ENCODE assay signal across 15 cellular contexts in genomic region chr7:93992423-93993110, GRCh38. TPM values are rescaled to one million over a fixed set of nuclear protein-coding genes. Genes with fewer than 3 reads are reported as not detected.
A peak's percentile ranks its signal among the peaks of the same experiment; 100 is the strongest.
DNase-seq lines count a peak whose midpoint lies in the region; ATAC-seq, FAIRE-seq and TF ChIP-seq lines count a peak whose summit lies in the region.
"Had no signal": no experiment of that assay in that cellular context is flagged by ENCODE, and none has a peak within 500 bp of the region (broad histone marks: within the 10 kb centered on the region; RNA-seq: fewer than 3 reads in every experiment).

No MANE protein-coding gene starts in this region.

- no peak for DNase-seq in endothelial cell of umbilical vein (ENCODE audit: low read depth, low spot score)
- DNase-seq in NOMO-1 treated with dmso at 0.1 percent for 144 hours (lab: John Stamatoyannopoulos, UW; ENCODE audit: unreplicated experiment): no peak
- no peak for DNase-seq in stimulated activated CD4-positive, alpha-beta T cell treated with anti-CD3 and anti-CD28 coated beads, Interleukin-4, amount 100 ng/mL, for 4 hours
- DNase-seq in activated CD4-positive, alpha-beta T cell treated with anti-CD3 and anti-CD28 coated beads for 1 hour: no peak
- DNase-seq in mucosa of gallbladder (ENCODE audit: low spot score): no peak
- DNase-seq: Caco-2; H7; left ventricle myocardium superior; NCI-H146; stimulated activated naive B cell treated with anti-CD40 and anti-IgM and Interleukin-4, amounts not matched to agents 10 μg/mL and 1 μg/mL and 100 μg/mL, for 72 hours had no signal

- H3K9me3 ChIP-seq in endothelial cell of umbilical vein (replicated peaks; ENCODE audit: control insufficient read depth, insufficient read depth, low read length): no peaks in the 10 kb centered on the region
- H3K9me3 ChIP-seq: Caco-2 had no signal

- peaks cover 2 to 5% of the 10 kb centered on the region in 2 experiments for H3K36me3 ChIP-seq in endothelial cell of umbilical vein (ENCODE audit: control insufficient read depth in 2 of 2, extremely low read depth in 1 of 2, insufficient read depth in 2 of 2, low read length in 2 of 2)

- H3K9ac ChIP-seq in endothelial cell of umbilical vein (replicated peaks; ENCODE audit: extremely low read depth, insufficient read depth, low read length): no peak overlapping the region

- dilution Hi-C loops in endothelial cell of umbilical vein (cut with MboI; ENCODE audit: extremely low pct_ligation_motif_present, low sequenced_read_pairs): no loop called here

- no TSS peak for BruUV-seq in endothelial cell of umbilical vein (replicated peaks; lab: Mats Ljungman, UMichigan)

- no peak for TF ChIP-seq CTCF in endothelial cell of umbilical vein (IDR thresholded peaks at IDR 0.05; ENCODE audit: extremely low read depth in 1 of 2, insufficient read depth in 1 of 2, low read depth in 1 of 2, low read length in 2 of 2)

- CTCF ChIA-PET in endothelial cell of umbilical vein (lab: Charles Lee): no interaction called here

- no peak overlapping the region for H2AFZ ChIP-seq in endothelial cell of umbilical vein (ENCODE audit: low read depth, low read length)

- H4K20me1 ChIP-seq in endothelial cell of umbilical vein (replicated peaks; ENCODE audit: control insufficient read depth, extremely low read depth, insufficient read depth, low read length): no peaks in the 10 kb centered on the region

- TF ChIP-seq POLR2A in endothelial cell of umbilical vein (IDR thresholded peaks at IDR 0.05; ENCODE audit: low read depth, low read length): no peak

- ATAC-seq in GM18508 (IDR thresholded peaks at IDR 0.05; ENCODE audit: insufficient read depth, unreplicated experiment) (peak; percentile 63), GM21360 (IDR thresholded peaks at IDR 0.05; ENCODE audit: unreplicated experiment) (peak; percentile 51), HG03354 (IDR thresholded peaks at IDR 0.05; ENCODE audit: poor library complexity, severe bottlenecking, unreplicated experiment) (peak; percentile 49)
- ATAC-seq: left ventricle myocardium superior; stimulated activated naive B cell treated with anti-CD40 and anti-IgM and Interleukin-4, amounts not matched to agents 10 μg/mL and 1 μg/mL and 100 μg/mL, for 72 hours had no signal

- no peaks in the 10 kb centered on the region for H3K79me2 ChIP-seq in endothelial cell of umbilical vein (ENCODE audit: control insufficient read depth, insufficient read depth, low read length)

- no peak overlapping the region for H3K4me2 ChIP-seq in endothelial cell of umbilical vein (ENCODE audit: insufficient read depth, low read length)

- H3K4me1 ChIP-seq in endothelial cell of umbilical vein (ENCODE audit: control insufficient read depth, extremely low read depth, insufficient read depth, low read length): no peaks in the 10 kb centered on the region
- H3K4me1 ChIP-seq: Caco-2 had no signal

- POLR2A ChIA-PET in endothelial cell of umbilical vein (lab: Charles Lee): no interaction called here

- intact Hi-C loops in endothelial cell of umbilical vein (cut with micrococcal nuclease): no loop called here

- FAIRE-seq in endothelial cell of umbilical vein (lab: Jason Lieb, UNC): no peak
- FAIRE-seq: HTR-8/SVneo, TTC549 had no signal

- H3K27ac ChIP-seq in endothelial cell of umbilical vein (ENCODE audit: insufficient read depth, low read depth, low read length): no peak overlapping the region

- H3K4me3 ChIP-seq in endothelial cell of umbilical vein (replicated peaks in 1 of 3; ENCODE audit: insufficient read depth in 1 of 3, low read depth in 1 of 3, low read length in 3 of 3): no peak overlapping the region

- no peaks in the 10 kb centered on the region for H3K27me3 ChIP-seq in endothelial cell of umbilical vein (ENCODE audit: control insufficient read depth in 2 of 2, insufficient read depth in 2 of 2, low read length in 2 of 2)

- H3K9me1 ChIP-seq in endothelial cell of umbilical vein (replicated peaks; ENCODE audit: control insufficient read depth, extremely low read depth, insufficient read depth, low read length): no peaks in the 10 kb centered on the region

TF ChIP-seq in endothelial cell of umbilical vein, 7 proteins besides CTCF, POLR2A, EP300 and RAD21:
- TF ChIP-seq JUN (IDR thresholded peaks at IDR 0.05; ENCODE audit: borderline replicate concordance, insufficient read depth, insufficient read length, low read depth): peak; percentile 2
- no peak for TF ChIP-seq EZH2 (IDR thresholded peaks at IDR 0.05; ENCODE audit: borderline replicate concordance, low read depth, low read length, severe bottlenecking)

RNA-seq across cellular contexts. Expression of gene BET1, which starts 11.6 kb away (rescaled TPM):
- total RNA-seq in endothelial cell of umbilical vein: 23.9 and 28.4 TPM in 2 replicates
- polyA plus RNA-seq in endothelial cell of umbilical vein: 14.8 and 21.9 TPM in 2 replicates
- 22.8 and 23.2 TPM in 2 replicates for polyA plus RNA-seq in endothelial cell of umbilical vein (2011; cell fraction: cytosol; rRNA removed)
- polyA plus RNA-seq in endothelial cell of umbilical vein (2011; cell fraction: nucleus; rRNA removed): 18.6 and 18.9 TPM in 2 replicates
- polyA plus RNA-seq in endothelial cell of umbilical vein (2012): 22.0 and 25.9 TPM in 2 replicates
- 12.4 and 13.1 TPM in 2 replicates for polyA minus RNA-seq in endothelial cell of umbilical vein
- polyA minus RNA-seq in endothelial cell of umbilical vein (2011; cell fraction: cytosol; rRNA and poly(A)+ RNA removed): 9.6 TPM
- 15.3 and 21.1 TPM in 2 replicates for polyA minus RNA-seq in endothelial cell of umbilical vein (2011; cell fraction: nucleus; rRNA and poly(A)+ RNA removed)
- total RNA-seq in mucosa of gallbladder: 24.7 TPM
